In the genomic region with DNA sequence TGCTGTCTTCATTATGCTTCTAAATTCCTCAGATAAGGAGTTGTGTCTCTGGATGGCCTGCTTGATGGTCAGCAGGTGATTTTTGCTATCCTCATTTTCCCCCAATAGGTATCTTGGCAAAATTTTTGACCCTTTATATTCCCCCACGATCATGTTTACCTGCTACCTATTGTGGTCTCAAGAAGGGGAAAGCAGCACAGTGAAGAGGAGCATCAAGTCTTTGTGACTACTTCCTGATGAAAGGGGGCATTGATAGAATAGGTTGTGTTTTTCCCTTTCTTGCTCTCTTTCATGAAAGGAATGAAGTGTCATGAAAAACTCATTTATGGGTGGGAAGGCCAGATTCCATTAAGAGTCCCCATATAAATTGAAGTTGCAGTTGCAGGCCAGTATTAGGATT, we compare ENCODE assay signal across 37 cellular contexts.
DNase-seq lines count a peak whose midpoint lies in the region; ATAC-seq and FAIRE-seq lines count a peak whose summit lies in the region.
"Had no signal": no experiment of that assay in that cellular context is flagged by ENCODE, and none has a peak within 500 bp of the region (broad histone marks: within the 10 kb centered on the region; RNA-seq: fewer than 3 reads in every experiment).

No MANE protein-coding gene starts in this region.

- DNase-seq in activated CD8-positive, alpha-beta memory T cell treated with anti-CD3 and anti-CD28 coated beads, Interleukin-2, amount 10 ng/mL, durations not matched to agents 7 days and 5 days: no peak
- DNase-seq in activated CD8-positive, alpha-beta memory T cell treated with anti-CD3 and anti-CD28 coated beads, Interleukin-2, amount 50 U/mL, for 48 hours: no peak
- DNase-seq in CD4-positive, alpha-beta memory T cell: no peak
- no peak for DNase-seq in activated CD8-positive, alpha-beta T cell treated with anti-CD3 and anti-CD28 coated beads, Interleukin-2, amount 10 ng/mL, durations not matched to agents 7 days and 5 days
- DNase-seq in effector memory CD4-positive, alpha-beta T cell: no peak
- no peak for DNase-seq in urothelium cell line (ENCODE audit: low spot score)
- DNase-seq in NCI-H2107 treated with DMSO at 0.1 percent for 48 hours (lab: John Stamatoyannopoulos, UW; ENCODE audit: unreplicated experiment): no peak
- DNase-seq: body of pancreas, Caco-2, cerebellar nuclear complex, DMS53, esophagus squamous epithelium, foreskin keratinocyte, heart left ventricle, IMR-90, left ventricle myocardium inferior, mesenchymal stem cell, MV-4-11, NCI-H1436 treated with DMSO at 0.1 percent for 48 hours, NCI-H2081 treated with DMSO at 0.1 percent for 48 hours, NCI-H226, NCI-H526 treated with DMSO at 0.1 percent for 48 hours, right cardiac atrium, stomach, T1000, uterus had no signal

- no peak for FAIRE-seq in urothelium cell line (lab: Jason Lieb, UNC)
- FAIRE-seq: endometrium, GM12891, H54, keratinocyte had no signal

- no peaks in the 10 kb centered on the region for H3K9me3 ChIP-seq in CD4-positive, alpha-beta memory T cell (ENCODE audit: control insufficient read depth in 1 of 2, low read length in 2 of 2)
- H3K9me3 ChIP-seq in effector memory CD4-positive, alpha-beta T cell (ENCODE audit: control insufficient read depth, low read length): no peaks in the 10 kb centered on the region
- H3K9me3 ChIP-seq: body of pancreas, Caco-2, esophagus squamous epithelium, heart left ventricle, left ventricle myocardium inferior, stomach, uterus had no signal

- POLR2A ChIA-PET in CD4-positive, alpha-beta memory T cell (lab: Charles Lee; ENCODE audit: partially characterized antibody): no interaction called here
- POLR2A ChIA-PET in activated CD8-positive, alpha-beta T cell treated with anti-CD3 and anti-CD28 coated beads, Interleukin-2, amount 10 ng/mL, durations not matched to agents 7 days and 5 days (lab: Charles Lee): no interaction called here

- H3K27me3 ChIP-seq in CD4-positive, alpha-beta memory T cell (ENCODE audit: insufficient read depth, low read length): no peaks in the 10 kb centered on the region
- H3K27me3 ChIP-seq in effector memory CD4-positive, alpha-beta T cell (replicated peaks; ENCODE audit: control insufficient read depth, insufficient read depth, low read length, poor library complexity, severe bottlenecking): no peaks in the 10 kb centered on the region
- H3K27me3 ChIP-seq: body of pancreas, esophagus squamous epithelium, foreskin keratinocyte, stomach, uterus had no signal

- peaks cover 15% of the 10 kb centered on the region for H3K36me3 Mint-ChIP-seq in activated CD8-positive, alpha-beta memory T cell treated with anti-CD3 and anti-CD28 coated beads, Interleukin-2, amount 10 ng/mL, durations not matched to agents 7 days and 5 days
- H3K36me3 Mint-ChIP-seq in CD4-positive, alpha-beta memory T cell: peaks cover under 1 to 10% of the 10 kb centered on the region in 2 donors
- H3K36me3 Mint-ChIP-seq in activated CD8-positive, alpha-beta T cell treated with anti-CD3 and anti-CD28 coated beads, Interleukin-2, amount 10 ng/mL, durations not matched to agents 7 days and 5 days (ENCODE audit: low read depth): peaks cover 30% of the 10 kb centered on the region

- CTCF ChIA-PET in activated CD8-positive, alpha-beta memory T cell treated with anti-CD3 and anti-CD28 coated beads, Interleukin-2, amount 10 ng/mL, durations not matched to agents 7 days and 5 days (lab: Charles Lee): no interaction called here
- CTCF ChIA-PET in CD4-positive, alpha-beta memory T cell (lab: Charles Lee; ENCODE audit: partially characterized antibody): no interaction called here
- CTCF ChIA-PET in activated CD8-positive, alpha-beta T cell treated with anti-CD3 and anti-CD28 coated beads, Interleukin-2, amount 10 ng/mL, durations not matched to agents 7 days and 5 days (lab: Charles Lee): no interaction called here

- peaks cover 36% of the 10 kb centered on the region for H3K4me1 ChIP-seq in CD4-positive, alpha-beta memory T cell (ENCODE audit: insufficient read depth, low read length)
- no peaks in the 10 kb centered on the region for H3K4me1 ChIP-seq in effector memory CD4-positive, alpha-beta T cell (ENCODE audit: control insufficient read depth, insufficient read depth, low read length, poor library complexity, severe bottlenecking)
- H3K4me1 ChIP-seq: body of pancreas, Caco-2, esophagus squamous epithelium, foreskin keratinocyte, heart left ventricle, left ventricle myocardium inferior, stomach, uterus had no signal

- peak overlapping the region; percentile 38 to 61 for H3K4me3 ChIP-seq in CD4-positive, alpha-beta memory T cell (ENCODE audit: low read length in 2 of 2)
- peak overlapping the region; percentile 44 for H3K4me3 ChIP-seq in effector memory CD4-positive, alpha-beta T cell (ENCODE audit: insufficient read depth, low read depth, low read length, poor library complexity, severe bottlenecking)
- H3K4me3 ChIP-seq: body of pancreas, esophagus squamous epithelium, heart left ventricle, left ventricle myocardium inferior, PC-9, smooth muscle cell, stomach, uterus had no signal

- no peaks in the 10 kb centered on the region for H3K36me3 ChIP-seq in CD4-positive, alpha-beta memory T cell (ENCODE audit: insufficient read depth, low read length)
- no peaks in the 10 kb centered on the region for H3K36me3 ChIP-seq in effector memory CD4-positive, alpha-beta T cell (ENCODE audit: control insufficient read depth, insufficient read depth, low read length)
- H3K36me3 ChIP-seq: esophagus squamous epithelium, heart left ventricle, left ventricle myocardium inferior, stomach, uterus had no signal

- peaks cover 41% of the 10 kb centered on the region for H3K4me1 Mint-ChIP-seq in activated CD8-positive, alpha-beta memory T cell treated with anti-CD3 and anti-CD28 coated beads, Interleukin-2, amount 10 ng/mL, durations not matched to agents 7 days and 5 days
- peaks cover 28 to 65% (median 48%) of the 10 kb centered on the region in 4 donors for H3K4me1 Mint-ChIP-seq in CD4-positive, alpha-beta memory T cell
- peaks cover 53% of the 10 kb centered on the region for H3K4me1 Mint-ChIP-seq in activated CD8-positive, alpha-beta T cell treated with anti-CD3 and anti-CD28 coated beads, Interleukin-2, amount 10 ng/mL, durations not matched to agents 7 days and 5 days (ENCODE audit: low read depth)
- H3K4me1 Mint-ChIP-seq: B cell had no signal

- peak overlapping the region; percentile 38 for H3K27ac ChIP-seq in CD4-positive, alpha-beta memory T cell (ENCODE audit: low read depth, low read length)
- peak overlapping the region; percentile 51 for H3K27ac ChIP-seq in effector memory CD4-positive, alpha-beta T cell (ENCODE audit: insufficient read depth, low read length, poor library complexity, severe bottlenecking)
- H3K27ac ChIP-seq: body of pancreas, esophagus squamous epithelium, foreskin keratinocyte, left ventricle myocardium inferior, PC-9, stomach, uterus, VCaP had no signal

- intact Hi-C loops in CD4-positive, alpha-beta memory T cell (cut with micrococcal nuclease): loop anchor here (5.0 kb wide), 1 partner anchor 176 kb away; the partner anchor contains the start of gene UBQLN2

- ATAC-seq in activated CD8-positive, alpha-beta memory T cell treated with anti-CD3 and anti-CD28 coated beads, Interleukin-2, amount 10 ng/mL, durations not matched to agents 7 days and 5 days: no peak
- no peak for ATAC-seq in activated CD8-positive, alpha-beta T cell treated with anti-CD3 and anti-CD28 coated beads, Interleukin-2, amount 10 ng/mL, durations not matched to agents 7 days and 5 days
- ATAC-seq in GM18858 (IDR thresholded peaks at IDR 0.05; ENCODE audit: unreplicated experiment): no peak
- ATAC-seq: body of pancreas, foreskin keratinocyte, heart left ventricle, right cardiac atrium, Right ventricle myocardium inferior, SK-N-SH treated with all-trans-retinoic acid at 6 μM for 48 hours had no signal

- H3K4me3 Mint-ChIP-seq in activated CD8-positive, alpha-beta memory T cell treated with anti-CD3 and anti-CD28 coated beads, Interleukin-2, amount 10 ng/mL, durations not matched to agents 7 days and 5 days: peak overlapping the region; percentile 69
- peak overlapping the region; percentile 84 to 95 (median 87) for H3K4me3 Mint-ChIP-seq in CD4-positive, alpha-beta memory T cell
- peak overlapping the region; percentile 60 for H3K4me3 Mint-ChIP-seq in activated CD8-positive, alpha-beta T cell treated with anti-CD3 and anti-CD28 coated beads, Interleukin-2, amount 10 ng/mL, durations not matched to agents 7 days and 5 days
- H3K4me3 Mint-ChIP-seq: B cell had no signal

- H3K27me3 Mint-ChIP-seq in activated CD8-positive, alpha-beta memory T cell treated with anti-CD3 and anti-CD28 coated beads, Interleukin-2, amount 10 ng/mL, durations not matched to agents 7 days and 5 days: no peaks in the 10 kb centered on the region
- no peaks in the 10 kb centered on the region for H3K27me3 Mint-ChIP-seq in CD4-positive, alpha-beta memory T cell
- no peaks in the 10 kb centered on the region for H3K27me3 Mint-ChIP-seq in activated CD8-positive, alpha-beta T cell treated with anti-CD3 and anti-CD28 coated beads, Interleukin-2, amount 10 ng/mL, durations not matched to agents 7 days and 5 days (ENCODE audit: low read depth)
- H3K27me3 Mint-ChIP-seq: B cell had no signal

- peak overlapping the region; percentile 63 for H3K27ac Mint-ChIP-seq in activated CD8-positive, alpha-beta memory T cell treated with anti-CD3 and anti-CD28 coated beads, Interleukin-2, amount 10 ng/mL, durations not matched to agents 7 days and 5 days
- H3K27ac Mint-ChIP-seq in CD4-positive, alpha-beta memory T cell: peak overlapping the region; percentile 65 to 85 (median 78)
- peak overlapping the region; percentile 77 for H3K27ac Mint-ChIP-seq in activated CD8-positive, alpha-beta T cell treated with anti-CD3 and anti-CD28 coated beads, Interleukin-2, amount 10 ng/mL, durations not matched to agents 7 days and 5 days
- H3K27ac Mint-ChIP-seq: B cell had no signal

- H3K9me3 Mint-ChIP-seq in activated CD8-positive, alpha-beta memory T cell treated with anti-CD3 and anti-CD28 coated beads, Interleukin-2, amount 10 ng/mL, durations not matched to agents 7 days and 5 days (ENCODE audit: low read depth): no peaks in the 10 kb centered on the region
- H3K9me3 Mint-ChIP-seq in CD4-positive, alpha-beta memory T cell: peaks cover 0 to 6% (median under 1%) of the 10 kb centered on the region in 8 donors
- H3K9me3 Mint-ChIP-seq in activated CD8-positive, alpha-beta T cell treated with anti-CD3 and anti-CD28 coated beads, Interleukin-2, amount 10 ng/mL, durations not matched to agents 7 days and 5 days (ENCODE audit: insufficient read depth): peaks cover 12% of the 10 kb centered on the region
